In the genomic region with DNA sequence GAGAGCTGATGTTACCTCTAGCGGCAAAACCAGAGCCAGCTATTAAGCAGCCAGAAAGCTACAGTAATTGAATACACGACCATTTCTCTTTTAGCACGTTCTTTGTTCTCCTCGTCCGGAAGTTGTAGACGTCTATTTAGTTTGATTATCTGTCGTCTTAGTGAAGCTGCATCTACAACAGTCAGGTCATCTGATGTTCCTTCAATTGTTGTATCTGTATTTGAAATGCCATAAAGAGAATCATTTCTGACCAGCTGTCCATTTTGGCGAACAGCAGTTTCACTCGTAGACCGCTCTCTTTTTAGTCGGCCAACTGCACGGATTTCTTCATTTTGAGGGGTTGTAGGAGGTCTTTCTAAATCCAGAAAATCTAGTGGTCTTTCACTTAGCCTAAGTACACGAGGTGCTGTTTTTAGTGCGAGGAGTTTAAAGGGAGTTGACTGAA, we compare ENCODE assay signal across 1 cellular context.
TF ChIP-seq lines count a peak whose summit lies in the region.

No MANE protein-coding gene starts in this region.

TF ChIP-seq in H1, 55 proteins besides CTCF, POLR2A, EP300 and RAD21:
- TF ChIP-seq MAFK (IDR thresholded peaks at IDR 0.05; ENCODE audit: low read depth, low read length) (no peak), CBX8 (IDR thresholded peaks at IDR 0.05; ENCODE audit: borderline replicate concordance, low read depth, low read length) (no peak), RBBP5 (IDR thresholded peaks at IDR 0.05; ENCODE audit: borderline replicate concordance, low read depth, low read length) (no peak)
